In the genomic region with DNA sequence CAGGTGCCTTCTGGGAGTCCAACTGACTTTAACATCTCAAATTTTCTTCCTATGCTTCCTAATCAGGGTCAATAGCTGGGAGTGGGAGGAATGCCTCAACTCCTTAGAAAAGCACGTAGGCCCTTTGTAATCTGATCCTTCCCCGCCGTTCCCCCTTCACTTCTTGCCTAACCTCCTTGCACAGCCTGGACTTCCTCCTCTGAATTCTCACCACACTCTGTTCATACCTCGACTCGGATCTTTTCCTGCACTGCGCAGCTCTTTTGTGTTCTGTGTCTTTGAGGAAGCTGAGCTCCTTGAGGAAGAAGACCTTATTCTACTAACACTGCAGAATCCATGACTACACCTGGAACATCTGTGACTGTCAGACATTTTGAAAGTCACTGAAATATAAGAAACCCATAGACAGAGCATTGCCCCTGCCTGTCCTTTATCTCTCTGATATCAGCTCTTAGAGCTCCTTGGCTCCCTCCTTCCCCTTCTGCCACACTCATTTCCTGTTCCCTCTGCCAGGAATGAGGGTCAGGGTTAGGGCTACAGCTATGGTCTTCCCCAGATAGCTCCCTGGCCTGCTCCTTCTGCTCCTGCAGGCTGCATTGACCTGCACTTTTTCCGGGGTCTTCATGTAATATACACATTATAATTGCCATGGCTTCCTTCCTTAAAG, we compare ENCODE assay signal across 1 cellular context.
TF ChIP-seq lines count a peak whose summit lies in the region.

No MANE protein-coding gene starts in this region.

TF ChIP-seq in GM23338, 12 proteins besides CTCF, POLR2A, EP300 and RAD21 (continued from another document):
- TF ChIP-seq, protein P1, sequence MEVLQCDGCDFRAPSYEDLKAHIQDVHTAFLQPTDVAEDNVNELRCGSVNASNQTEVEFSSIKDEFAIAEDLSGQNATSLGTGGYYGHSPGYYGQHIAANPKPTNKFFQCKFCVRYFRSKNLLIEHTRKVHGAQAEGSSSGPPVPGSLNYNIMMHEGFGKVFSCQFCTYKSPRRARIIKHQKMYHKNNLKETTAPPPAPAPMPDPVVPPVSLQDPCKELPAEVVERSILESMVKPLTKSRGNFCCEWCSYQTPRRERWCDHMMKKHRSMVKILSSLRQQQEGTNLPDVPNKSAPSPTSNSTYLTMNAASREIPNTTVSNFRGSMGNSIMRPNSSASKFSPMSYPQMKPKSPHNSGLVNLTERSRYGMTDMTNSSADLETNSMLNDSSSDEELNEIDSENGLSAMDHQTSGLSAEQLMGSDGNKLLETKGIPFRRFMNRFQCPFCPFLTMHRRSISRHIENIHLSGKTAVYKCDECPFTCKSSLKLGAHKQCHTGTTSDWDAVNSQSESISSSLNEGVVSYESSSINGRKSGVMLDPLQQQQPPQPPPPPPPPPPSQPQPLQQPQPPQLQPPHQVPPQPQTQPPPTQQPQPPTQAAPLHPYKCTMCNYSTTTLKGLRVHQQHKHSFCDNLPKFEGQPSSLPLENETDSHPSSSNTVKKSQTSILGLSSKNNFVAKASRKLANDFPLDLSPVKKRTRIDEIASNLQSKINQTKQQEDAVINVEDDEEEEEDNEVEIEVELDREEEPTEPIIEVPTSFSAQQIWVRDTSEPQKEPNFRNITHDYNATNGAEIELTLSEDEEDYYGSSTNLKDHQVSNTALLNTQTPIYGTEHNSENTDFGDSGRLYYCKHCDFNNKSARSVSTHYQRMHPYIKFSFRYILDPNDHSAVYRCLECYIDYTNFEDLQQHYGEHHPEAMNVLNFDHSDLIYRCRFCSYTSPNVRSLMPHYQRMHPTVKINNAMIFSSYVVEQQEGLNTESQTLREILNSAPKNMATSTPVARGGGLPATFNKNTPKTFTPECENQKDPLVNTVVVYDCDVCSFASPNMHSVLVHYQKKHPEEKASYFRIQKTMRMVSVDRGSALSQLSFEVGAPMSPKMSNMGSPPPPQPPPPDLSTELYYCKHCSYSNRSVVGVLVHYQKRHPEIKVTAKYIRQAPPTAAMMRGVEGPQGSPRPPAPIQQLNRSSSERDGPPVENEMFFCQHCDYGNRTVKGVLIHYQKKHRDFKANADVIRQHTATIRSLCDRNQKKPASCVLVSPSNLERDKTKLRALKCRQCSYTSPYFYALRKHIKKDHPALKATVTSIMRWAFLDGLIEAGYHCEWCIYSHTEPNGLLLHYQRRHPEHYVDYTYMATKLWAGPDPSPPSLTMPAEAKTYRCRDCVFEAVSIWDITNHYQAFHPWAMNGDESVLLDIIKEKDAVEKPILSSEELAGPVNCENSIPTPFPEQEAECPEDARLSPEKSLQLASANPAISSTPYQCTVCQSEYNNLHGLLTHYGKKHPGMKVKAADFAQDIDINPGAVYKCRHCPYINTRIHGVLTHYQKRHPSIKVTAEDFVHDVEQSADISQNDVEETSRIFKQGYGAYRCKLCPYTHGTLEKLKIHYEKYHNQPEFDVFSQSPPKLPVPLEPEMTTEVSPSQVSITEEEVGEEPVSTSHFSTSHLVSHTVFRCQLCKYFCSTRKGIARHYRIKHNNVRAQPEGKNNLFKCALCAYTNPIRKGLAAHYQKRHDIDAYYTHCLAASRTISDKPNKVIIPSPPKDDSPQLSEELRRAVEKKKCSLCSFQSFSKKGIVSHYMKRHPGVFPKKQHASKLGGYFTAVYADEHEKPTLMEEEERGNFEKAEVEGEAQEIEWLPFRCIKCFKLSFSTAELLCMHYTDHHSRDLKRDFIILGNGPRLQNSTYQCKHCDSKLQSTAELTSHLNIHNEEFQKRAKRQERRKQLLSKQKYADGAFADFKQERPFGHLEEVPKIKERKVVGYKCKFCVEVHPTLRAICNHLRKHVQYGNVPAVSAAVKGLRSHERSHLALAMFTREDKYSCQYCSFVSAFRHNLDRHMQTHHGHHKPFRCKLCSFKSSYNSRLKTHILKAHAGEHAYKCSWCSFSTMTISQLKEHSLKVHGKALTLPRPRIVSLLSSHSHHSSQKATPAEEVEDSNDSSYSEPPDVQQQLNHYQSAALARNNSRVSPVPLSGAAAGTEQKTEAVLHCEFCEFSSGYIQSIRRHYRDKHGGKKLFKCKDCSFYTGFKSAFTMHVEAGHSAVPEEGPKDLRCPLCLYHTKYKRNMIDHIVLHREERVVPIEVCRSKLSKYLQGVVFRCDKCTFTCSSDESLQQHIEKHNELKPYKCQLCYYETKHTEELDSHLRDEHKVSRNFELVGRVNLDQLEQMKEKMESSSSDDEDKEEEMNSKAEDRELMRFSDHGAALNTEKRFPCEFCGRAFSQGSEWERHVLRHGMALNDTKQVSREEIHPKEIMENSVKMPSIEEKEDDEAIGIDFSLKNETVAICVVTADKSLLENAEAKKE (CRISPR knock-in tag; IDR thresholded peaks at IDR 0.05): no peak
- TF ChIP-seq EZH2 (IDR thresholded peaks at IDR 0.05; ENCODE audit: low read depth, unreplicated experiment): no peak
